ENCODE assay signal across 1 cellular context in the genomic region with DNA sequence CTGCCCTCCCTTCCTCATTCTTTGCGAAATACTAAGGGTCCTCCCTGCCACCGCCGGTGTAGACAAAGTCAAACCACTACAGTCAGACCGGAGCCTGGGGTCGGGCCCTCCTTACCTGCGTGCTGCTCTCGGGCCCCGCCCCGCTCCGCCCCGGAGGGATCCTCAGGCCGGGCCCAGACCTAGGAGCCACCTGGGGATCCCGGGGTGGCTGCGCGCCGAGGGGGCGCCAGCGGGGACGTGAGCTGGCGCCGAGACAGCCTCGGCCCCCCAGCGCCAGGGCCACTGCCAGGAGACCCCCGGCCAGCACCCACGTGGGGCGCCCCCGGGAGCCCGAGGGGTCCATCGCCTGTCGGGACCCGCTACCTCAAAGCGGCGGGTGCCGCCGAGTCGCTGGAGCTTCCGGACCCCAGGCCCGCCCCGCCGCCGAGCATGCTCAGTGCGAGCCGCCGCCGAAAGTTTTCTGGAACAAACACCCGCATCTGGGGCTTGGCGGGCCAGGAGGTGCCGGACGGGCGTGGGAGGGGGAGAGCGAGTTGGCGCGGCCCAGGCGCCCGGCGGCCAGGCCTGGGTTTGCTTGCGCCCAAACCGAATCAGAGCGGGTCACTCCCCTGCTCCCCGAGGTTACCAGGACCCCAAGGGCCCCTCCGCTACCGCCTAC.
A peak's percentile ranks its signal among the peaks of the same experiment; 100 is the strongest.
TF ChIP-seq lines count a peak whose summit lies in the region.

A gene with protein sequence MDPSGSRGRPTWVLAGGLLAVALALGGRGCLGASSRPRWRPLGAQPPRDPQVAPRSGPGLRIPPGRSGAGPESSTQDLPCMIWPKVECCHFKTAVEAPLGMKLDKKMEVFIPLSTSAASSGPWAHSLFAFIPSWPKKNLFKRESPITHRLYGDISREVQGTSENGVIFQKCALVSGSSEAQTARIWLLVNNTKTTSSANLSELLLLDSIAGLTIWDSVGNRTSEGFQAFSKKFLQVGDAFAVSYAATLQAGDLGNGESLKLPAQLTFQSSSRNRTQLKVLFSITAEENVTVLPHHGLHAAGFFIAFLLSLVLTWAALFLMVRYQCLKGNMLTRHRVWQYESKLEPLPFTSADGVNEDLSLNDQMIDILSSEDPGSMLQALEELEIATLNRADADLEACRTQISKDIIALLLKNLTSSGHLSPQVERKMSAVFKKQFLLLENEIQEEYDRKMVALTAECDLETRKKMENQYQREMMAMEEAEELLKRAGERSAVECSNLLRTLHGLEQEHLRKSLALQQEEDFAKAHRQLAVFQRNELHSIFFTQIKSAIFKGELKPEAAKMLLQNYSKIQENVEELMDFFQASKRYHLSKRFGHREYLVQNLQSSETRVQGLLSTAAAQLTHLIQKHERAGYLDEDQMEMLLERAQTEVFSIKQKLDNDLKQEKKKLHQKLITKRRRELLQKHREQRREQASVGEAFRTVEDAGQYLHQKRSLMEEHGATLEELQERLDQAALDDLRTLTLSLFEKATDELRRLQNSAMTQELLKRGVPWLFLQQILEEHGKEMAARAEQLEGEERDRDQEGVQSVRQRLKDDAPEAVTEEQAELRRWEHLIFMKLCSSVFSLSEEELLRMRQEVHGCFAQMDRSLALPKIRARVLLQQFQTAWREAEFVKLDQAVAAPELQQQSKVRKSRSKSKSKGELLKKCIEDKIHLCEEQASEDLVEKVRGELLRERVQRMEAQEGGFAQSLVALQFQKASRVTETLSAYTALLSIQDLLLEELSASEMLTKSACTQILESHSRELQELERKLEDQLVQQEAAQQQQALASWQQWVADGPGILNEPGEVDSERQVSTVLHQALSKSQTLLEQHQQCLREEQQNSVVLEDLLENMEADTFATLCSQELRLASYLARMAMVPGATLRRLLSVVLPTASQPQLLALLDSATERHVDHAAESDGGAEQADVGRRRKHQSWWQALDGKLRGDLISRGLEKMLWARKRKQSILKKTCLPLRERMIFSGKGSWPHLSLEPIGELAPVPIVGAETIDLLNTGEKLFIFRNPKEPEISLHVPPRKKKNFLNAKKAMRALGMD (minus strand): TSS at position 389 of the 658 bp plus-strand sequence. CDS start 46 bp downstream, at position 343.

TF ChIP-seq in WTC11, 78 proteins besides CTCF, POLR2A, EP300 and RAD21 (continued from another document):
- TF ChIP-seq, protein P1, sequence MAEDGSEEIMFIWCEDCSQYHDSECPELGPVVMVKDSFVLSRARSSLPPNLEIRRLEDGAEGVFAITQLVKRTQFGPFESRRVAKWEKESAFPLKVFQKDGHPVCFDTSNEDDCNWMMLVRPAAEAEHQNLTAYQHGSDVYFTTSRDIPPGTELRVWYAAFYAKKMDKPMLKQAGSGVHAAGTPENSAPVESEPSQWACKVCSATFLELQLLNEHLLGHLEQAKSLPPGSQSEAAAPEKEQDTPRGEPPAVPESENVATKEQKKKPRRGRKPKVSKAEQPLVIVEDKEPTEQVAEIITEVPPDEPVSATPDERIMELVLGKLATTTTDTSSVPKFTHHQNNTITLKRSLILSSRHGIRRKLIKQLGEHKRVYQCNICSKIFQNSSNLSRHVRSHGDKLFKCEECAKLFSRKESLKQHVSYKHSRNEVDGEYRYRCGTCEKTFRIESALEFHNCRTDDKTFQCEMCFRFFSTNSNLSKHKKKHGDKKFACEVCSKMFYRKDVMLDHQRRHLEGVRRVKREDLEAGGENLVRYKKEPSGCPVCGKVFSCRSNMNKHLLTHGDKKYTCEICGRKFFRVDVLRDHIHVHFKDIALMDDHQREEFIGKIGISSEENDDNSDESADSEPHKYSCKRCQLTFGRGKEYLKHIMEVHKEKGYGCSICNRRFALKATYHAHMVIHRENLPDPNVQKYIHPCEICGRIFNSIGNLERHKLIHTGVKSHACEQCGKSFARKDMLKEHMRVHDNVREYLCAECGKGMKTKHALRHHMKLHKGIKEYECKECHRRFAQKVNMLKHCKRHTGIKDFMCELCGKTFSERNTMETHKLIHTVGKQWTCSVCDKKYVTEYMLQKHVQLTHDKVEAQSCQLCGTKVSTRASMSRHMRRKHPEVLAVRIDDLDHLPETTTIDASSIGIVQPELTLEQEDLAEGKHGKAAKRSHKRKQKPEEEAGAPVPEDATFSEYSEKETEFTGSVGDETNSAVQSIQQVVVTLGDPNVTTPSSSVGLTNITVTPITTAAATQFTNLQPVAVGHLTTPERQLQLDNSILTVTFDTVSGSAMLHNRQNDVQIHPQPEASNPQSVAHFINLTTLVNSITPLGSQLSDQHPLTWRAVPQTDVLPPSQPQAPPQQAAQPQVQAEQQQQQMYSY (CRISPR knock-in tag; IDR thresholded peaks at IDR 0.05) = peak; percentile 78
- TF ChIP-seq, protein P2, sequence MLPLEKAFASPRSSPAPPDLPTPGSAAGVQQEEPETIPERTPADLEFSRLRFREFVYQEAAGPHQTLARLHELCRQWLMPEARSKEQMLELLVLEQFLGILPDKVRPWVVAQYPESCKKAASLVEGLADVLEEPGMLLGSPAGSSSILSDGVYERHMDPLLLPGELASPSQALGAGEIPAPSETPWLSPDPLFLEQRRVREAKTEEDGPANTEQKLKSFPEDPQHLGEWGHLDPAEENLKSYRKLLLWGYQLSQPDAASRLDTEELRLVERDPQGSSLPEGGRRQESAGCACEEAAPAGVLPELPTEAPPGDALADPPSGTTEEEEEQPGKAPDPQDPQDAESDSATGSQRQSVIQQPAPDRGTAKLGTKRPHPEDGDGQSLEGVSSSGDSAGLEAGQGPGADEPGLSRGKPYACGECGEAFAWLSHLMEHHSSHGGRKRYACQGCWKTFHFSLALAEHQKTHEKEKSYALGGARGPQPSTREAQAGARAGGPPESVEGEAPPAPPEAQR (CRISPR knock-in tag; IDR thresholded peaks at IDR 0.05) = no peak
- TF ChIP-seq NFYB (CRISPR knock-in tag; conservative IDR thresholded peaks at IDR 0.05; ENCODE audit: low read depth) (no peak), RORB (CRISPR knock-in tag; IDR thresholded peaks at IDR 0.05) (no peak), FOXK1 (CRISPR knock-in tag; IDR thresholded peaks at IDR 0.05) (0 out of 2 replicates have a peak, but pooled peaks have one; percentile 54), ZNF121 (CRISPR knock-in tag; IDR thresholded peaks at IDR 0.05) (peak; percentile 82; the same call in 1 of the 2 replicates), TEAD1 (CRISPR knock-in tag; IDR thresholded peaks at IDR 0.05) (no peak), ZNF396 (CRISPR knock-in tag; IDR thresholded peaks at IDR 0.05; ENCODE audit: borderline replicate concordance) (no peak), CREB1 (CRISPR knock-in tag; IDR thresholded peaks at IDR 0.05) (no peak), EMX1 (CRISPR knock-in tag; IDR thresholded peaks at IDR 0.05) (no peak), IRF2 (CRISPR knock-in tag; IDR thresholded peaks at IDR 0.05; ENCODE audit: borderline replicate concordance, low read depth) (no peak), ZNF416 (CRISPR knock-in tag; IDR thresholded peaks at IDR 0.05) (no peak), ZNF423 (CRISPR knock-in tag; IDR thresholded peaks at IDR 0.05) (peak; percentile 82), NR3C1 (CRISPR knock-in tag; conservative IDR thresholded peaks at IDR 0.05; ENCODE audit: low read depth) (no peak)
- TF ChIP-seq, protein P3, sequence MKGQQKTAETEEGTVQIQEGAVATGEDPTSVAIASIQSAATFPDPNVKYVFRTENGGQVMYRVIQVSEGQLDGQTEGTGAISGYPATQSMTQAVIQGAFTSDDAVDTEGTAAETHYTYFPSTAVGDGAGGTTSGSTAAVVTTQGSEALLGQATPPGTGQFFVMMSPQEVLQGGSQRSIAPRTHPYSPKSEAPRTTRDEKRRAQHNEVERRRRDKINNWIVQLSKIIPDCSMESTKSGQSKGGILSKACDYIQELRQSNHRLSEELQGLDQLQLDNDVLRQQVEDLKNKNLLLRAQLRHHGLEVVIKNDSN (CRISPR knock-in tag; IDR thresholded peaks at IDR 0.05) = no peak
- TF ChIP-seq, protein P4, sequence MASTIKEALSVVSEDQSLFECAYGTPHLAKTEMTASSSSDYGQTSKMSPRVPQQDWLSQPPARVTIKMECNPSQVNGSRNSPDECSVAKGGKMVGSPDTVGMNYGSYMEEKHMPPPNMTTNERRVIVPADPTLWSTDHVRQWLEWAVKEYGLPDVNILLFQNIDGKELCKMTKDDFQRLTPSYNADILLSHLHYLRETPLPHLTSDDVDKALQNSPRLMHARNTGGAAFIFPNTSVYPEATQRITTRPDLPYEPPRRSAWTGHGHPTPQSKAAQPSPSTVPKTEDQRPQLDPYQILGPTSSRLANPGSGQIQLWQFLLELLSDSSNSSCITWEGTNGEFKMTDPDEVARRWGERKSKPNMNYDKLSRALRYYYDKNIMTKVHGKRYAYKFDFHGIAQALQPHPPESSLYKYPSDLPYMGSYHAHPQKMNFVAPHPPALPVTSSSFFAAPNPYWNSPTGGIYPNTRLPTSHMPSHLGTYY (CRISPR knock-in tag; IDR thresholded peaks at IDR 0.05) = no peak
- TF ChIP-seq, protein P5, sequence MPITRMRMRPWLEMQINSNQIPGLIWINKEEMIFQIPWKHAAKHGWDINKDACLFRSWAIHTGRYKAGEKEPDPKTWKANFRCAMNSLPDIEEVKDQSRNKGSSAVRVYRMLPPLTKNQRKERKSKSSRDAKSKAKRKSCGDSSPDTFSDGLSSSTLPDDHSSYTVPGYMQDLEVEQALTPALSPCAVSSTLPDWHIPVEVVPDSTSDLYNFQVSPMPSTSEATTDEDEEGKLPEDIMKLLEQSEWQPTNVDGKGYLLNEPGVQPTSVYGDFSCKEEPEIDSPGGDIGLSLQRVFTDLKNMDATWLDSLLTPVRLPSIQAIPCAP (CRISPR knock-in tag; IDR thresholded peaks at IDR 0.05) = peak; percentile 36; the same call in 1 of the 2 replicates
- TF ChIP-seq, protein P6, sequence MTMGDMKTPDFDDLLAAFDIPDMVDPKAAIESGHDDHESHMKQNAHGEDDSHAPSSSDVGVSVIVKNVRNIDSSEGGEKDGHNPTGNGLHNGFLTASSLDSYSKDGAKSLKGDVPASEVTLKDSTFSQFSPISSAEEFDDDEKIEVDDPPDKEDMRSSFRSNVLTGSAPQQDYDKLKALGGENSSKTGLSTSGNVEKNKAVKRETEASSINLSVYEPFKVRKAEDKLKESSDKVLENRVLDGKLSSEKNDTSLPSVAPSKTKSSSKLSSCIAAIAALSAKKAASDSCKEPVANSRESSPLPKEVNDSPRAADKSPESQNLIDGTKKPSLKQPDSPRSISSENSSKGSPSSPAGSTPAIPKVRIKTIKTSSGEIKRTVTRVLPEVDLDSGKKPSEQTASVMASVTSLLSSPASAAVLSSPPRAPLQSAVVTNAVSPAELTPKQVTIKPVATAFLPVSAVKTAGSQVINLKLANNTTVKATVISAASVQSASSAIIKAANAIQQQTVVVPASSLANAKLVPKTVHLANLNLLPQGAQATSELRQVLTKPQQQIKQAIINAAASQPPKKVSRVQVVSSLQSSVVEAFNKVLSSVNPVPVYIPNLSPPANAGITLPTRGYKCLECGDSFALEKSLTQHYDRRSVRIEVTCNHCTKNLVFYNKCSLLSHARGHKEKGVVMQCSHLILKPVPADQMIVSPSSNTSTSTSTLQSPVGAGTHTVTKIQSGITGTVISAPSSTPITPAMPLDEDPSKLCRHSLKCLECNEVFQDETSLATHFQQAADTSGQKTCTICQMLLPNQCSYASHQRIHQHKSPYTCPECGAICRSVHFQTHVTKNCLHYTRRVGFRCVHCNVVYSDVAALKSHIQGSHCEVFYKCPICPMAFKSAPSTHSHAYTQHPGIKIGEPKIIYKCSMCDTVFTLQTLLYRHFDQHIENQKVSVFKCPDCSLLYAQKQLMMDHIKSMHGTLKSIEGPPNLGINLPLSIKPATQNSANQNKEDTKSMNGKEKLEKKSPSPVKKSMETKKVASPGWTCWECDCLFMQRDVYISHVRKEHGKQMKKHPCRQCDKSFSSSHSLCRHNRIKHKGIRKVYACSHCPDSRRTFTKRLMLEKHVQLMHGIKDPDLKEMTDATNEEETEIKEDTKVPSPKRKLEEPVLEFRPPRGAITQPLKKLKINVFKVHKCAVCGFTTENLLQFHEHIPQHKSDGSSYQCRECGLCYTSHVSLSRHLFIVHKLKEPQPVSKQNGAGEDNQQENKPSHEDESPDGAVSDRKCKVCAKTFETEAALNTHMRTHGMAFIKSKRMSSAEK (CRISPR knock-in tag; IDR thresholded peaks at IDR 0.05; ENCODE audit: borderline replicate concordance) = no peak
TF ChIP-seq in WTC11: peak in this region for 11.
